ENCODE assay signal across 25 cellular contexts in the genomic region with DNA sequence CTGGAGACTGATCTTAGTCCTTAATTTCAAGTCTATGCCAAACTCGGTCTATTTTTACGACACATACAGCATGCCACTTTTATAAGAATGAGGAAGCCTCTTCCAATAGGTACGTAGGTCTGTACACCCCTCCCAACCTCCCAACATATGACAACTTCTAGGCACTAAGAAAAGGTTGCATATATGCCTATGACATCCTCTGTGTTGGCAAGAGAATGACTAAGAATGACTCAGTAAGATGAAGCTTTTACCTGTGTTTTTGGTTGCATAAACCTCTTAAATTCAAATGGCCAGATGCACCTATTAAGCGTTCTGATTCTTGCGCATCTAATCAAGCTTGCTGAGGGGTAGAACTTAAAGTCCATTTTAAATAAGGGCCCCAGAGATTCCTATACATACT.
"Had no signal": no experiment of that assay in that cellular context is flagged by ENCODE, and none has a peak within 500 bp of the region (broad histone marks: within the 10 kb centered on the region; RNA-seq: fewer than 3 reads in every experiment).

No MANE protein-coding gene starts in this region.

- H3K36me3 ChIP-seq: ascending aorta, cardiac muscle cell had no signal

- DNase-seq: activated B cell treated with CpG ODN at 0.5 μM for 24 hours; activated CD4-positive, alpha-beta T cell treated with anti-CD3 and anti-CD28 coated beads for 1 hour; activated CD4-positive, alpha-beta T cell treated with anti-CD3 and anti-CD28 coated beads, Interleukin-2, amount 10 ng/mL, durations not matched to agents 24 days and 14 days; activated CD4-positive, alpha-beta T cell treated with anti-CD3 and anti-CD28 coated beads, Interleukin-2, amount 50 U/mL, for 48 hours; activated CD8-positive, alpha-beta memory T cell treated with anti-CD3 and anti-CD28 coated beads, Interleukin-2, amount 10 ng/mL, durations not matched to agents 7 days and 5 days; activated effector memory CD4-positive, alpha-beta T cell treated with Interleukin-2 at 50 U/mL for 16 hours; activated naive CD4-positive, alpha-beta T cell treated with Interleukin-2 at 50 U/mL for 16 hours; activated naive CD8-positive, alpha-beta T cell treated with anti-CD3 and anti-CD28 coated beads, Interleukin-2, amount 50 U/mL, for 24 hours; activated T-cell treated with anti-CD3 and anti-CD28 coated beads, Interleukin-2, amount 50 U/mL, for 24 hours; amniotic stem cell; body of pancreas; KG1; MV-4-11; NCI-H1092 treated with DMSO at 0.1 percent for 48 hours; NCI-H1417 treated with DMSO at 0.1 percent for 48 hours; NCI-H1694; NCI-H2029 treated with DMSO at 0.1 percent for 48 hours; NCI-H345; NCI-H510A treated with DMSO at 0.1 percent for 48 hours; SIG-M5; T-helper 17 cell; T-helper 9 cell had no signal

- H3K27ac ChIP-seq: ascending aorta, body of pancreas, cardiac muscle cell had no signal

- ATAC-seq: activated CD8-positive, alpha-beta memory T cell treated with anti-CD3 and anti-CD28 coated beads, Interleukin-2, amount 10 ng/mL, durations not matched to agents 7 days and 5 days; activated naive CD4-positive, alpha-beta T cell treated with anti-CD3 and anti-CD28 coated beads, Interleukin-2, amount 50 U/mL, for 72 hours; activated naive CD8-positive, alpha-beta T cell treated with anti-CD3 and anti-CD28 coated beads, Interleukin-2, amount 50 U/mL, for 24 hours; body of pancreas; T-helper 17 cell had no signal

- H3K27me3 ChIP-seq: ascending aorta, body of pancreas, cardiac muscle cell had no signal

- H3K4me1 ChIP-seq: ascending aorta had no signal

- H3K4me3 ChIP-seq: ascending aorta, body of pancreas, cardiac muscle cell had no signal

- H3K9me3 ChIP-seq: ascending aorta, body of pancreas had no signal
